3 cellular contexts compared by ENCODE assay signal in the genomic region with DNA sequence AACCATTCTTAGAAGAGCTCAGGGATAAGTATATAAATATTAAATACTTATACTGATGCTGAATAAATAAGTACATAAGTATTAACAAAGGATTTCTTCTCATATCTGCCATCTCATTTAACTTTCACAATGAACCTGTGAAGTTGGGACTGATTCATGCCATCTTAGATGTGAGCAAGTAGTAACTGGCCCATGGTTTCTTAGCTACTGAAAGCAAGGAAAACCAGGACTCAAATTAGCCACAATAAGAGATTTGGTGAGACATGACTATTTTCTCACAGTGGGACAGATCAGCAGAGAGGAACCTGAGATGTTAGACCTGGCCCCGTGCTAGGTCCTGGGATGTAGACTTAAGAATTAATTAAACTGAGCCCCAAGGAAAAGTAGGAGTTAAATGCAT.
TF ChIP-seq lines count a peak whose summit lies in the region.

No MANE protein-coding gene starts in this region.

TF ChIP-seq in GM23338, 12 proteins besides CTCF, POLR2A, EP300 and RAD21:
- TF ChIP-seq, protein P1, sequence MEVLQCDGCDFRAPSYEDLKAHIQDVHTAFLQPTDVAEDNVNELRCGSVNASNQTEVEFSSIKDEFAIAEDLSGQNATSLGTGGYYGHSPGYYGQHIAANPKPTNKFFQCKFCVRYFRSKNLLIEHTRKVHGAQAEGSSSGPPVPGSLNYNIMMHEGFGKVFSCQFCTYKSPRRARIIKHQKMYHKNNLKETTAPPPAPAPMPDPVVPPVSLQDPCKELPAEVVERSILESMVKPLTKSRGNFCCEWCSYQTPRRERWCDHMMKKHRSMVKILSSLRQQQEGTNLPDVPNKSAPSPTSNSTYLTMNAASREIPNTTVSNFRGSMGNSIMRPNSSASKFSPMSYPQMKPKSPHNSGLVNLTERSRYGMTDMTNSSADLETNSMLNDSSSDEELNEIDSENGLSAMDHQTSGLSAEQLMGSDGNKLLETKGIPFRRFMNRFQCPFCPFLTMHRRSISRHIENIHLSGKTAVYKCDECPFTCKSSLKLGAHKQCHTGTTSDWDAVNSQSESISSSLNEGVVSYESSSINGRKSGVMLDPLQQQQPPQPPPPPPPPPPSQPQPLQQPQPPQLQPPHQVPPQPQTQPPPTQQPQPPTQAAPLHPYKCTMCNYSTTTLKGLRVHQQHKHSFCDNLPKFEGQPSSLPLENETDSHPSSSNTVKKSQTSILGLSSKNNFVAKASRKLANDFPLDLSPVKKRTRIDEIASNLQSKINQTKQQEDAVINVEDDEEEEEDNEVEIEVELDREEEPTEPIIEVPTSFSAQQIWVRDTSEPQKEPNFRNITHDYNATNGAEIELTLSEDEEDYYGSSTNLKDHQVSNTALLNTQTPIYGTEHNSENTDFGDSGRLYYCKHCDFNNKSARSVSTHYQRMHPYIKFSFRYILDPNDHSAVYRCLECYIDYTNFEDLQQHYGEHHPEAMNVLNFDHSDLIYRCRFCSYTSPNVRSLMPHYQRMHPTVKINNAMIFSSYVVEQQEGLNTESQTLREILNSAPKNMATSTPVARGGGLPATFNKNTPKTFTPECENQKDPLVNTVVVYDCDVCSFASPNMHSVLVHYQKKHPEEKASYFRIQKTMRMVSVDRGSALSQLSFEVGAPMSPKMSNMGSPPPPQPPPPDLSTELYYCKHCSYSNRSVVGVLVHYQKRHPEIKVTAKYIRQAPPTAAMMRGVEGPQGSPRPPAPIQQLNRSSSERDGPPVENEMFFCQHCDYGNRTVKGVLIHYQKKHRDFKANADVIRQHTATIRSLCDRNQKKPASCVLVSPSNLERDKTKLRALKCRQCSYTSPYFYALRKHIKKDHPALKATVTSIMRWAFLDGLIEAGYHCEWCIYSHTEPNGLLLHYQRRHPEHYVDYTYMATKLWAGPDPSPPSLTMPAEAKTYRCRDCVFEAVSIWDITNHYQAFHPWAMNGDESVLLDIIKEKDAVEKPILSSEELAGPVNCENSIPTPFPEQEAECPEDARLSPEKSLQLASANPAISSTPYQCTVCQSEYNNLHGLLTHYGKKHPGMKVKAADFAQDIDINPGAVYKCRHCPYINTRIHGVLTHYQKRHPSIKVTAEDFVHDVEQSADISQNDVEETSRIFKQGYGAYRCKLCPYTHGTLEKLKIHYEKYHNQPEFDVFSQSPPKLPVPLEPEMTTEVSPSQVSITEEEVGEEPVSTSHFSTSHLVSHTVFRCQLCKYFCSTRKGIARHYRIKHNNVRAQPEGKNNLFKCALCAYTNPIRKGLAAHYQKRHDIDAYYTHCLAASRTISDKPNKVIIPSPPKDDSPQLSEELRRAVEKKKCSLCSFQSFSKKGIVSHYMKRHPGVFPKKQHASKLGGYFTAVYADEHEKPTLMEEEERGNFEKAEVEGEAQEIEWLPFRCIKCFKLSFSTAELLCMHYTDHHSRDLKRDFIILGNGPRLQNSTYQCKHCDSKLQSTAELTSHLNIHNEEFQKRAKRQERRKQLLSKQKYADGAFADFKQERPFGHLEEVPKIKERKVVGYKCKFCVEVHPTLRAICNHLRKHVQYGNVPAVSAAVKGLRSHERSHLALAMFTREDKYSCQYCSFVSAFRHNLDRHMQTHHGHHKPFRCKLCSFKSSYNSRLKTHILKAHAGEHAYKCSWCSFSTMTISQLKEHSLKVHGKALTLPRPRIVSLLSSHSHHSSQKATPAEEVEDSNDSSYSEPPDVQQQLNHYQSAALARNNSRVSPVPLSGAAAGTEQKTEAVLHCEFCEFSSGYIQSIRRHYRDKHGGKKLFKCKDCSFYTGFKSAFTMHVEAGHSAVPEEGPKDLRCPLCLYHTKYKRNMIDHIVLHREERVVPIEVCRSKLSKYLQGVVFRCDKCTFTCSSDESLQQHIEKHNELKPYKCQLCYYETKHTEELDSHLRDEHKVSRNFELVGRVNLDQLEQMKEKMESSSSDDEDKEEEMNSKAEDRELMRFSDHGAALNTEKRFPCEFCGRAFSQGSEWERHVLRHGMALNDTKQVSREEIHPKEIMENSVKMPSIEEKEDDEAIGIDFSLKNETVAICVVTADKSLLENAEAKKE (CRISPR knock-in tag; IDR thresholded peaks at IDR 0.05) = no peak
- no peak for TF ChIP-seq POLR2AphosphoS5 (IDR thresholded peaks at IDR 0.05; ENCODE audit: low read depth)
- no peak for TF ChIP-seq ZNF331 (CRISPR knock-in tag; IDR thresholded peaks at IDR 0.05; ENCODE audit: low read depth)

TF ChIP-seq in IMR-90, 13 proteins besides CTCF, POLR2A, EP300 and RAD21:
- TF ChIP-seq CEBPB (IDR thresholded peaks at IDR 0.05; ENCODE audit: low read depth, low read length) (no peak), RFX5 (IDR thresholded peaks at IDR 0.05; ENCODE audit: low read depth, low read length) (no peak), RCOR1 (IDR thresholded peaks at IDR 0.05; ENCODE audit: insufficient replicate concordance, low read length) (no peak), CHD1 (IDR thresholded peaks at IDR 0.05; ENCODE audit: low read depth, low read length) (no peak), SMC3 (IDR thresholded peaks at IDR 0.05; ENCODE audit: low read depth, low read length) (no peak), NFE2L2 (IDR thresholded peaks at IDR 0.05; ENCODE audit: low read depth, low read length) (no peak), MAFK (IDR thresholded peaks at IDR 0.05; ENCODE audit: low read depth, low read length) (no peak), BHLHE40 (IDR thresholded peaks at IDR 0.05; ENCODE audit: low read depth, low read length) (no peak), MXI1 (IDR thresholded peaks at IDR 0.05; ENCODE audit: borderline replicate concordance, low read depth, low read length) (no peak)
- TF ChIP-seq, protein P2, sequence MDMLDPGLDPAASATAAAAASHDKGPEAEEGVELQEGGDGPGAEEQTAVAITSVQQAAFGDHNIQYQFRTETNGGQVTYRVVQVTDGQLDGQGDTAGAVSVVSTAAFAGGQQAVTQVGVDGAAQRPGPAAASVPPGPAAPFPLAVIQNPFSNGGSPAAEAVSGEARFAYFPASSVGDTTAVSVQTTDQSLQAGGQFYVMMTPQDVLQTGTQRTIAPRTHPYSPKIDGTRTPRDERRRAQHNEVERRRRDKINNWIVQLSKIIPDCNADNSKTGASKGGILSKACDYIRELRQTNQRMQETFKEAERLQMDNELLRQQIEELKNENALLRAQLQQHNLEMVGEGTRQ (IDR thresholded peaks at IDR 0.05; ENCODE audit: low read depth, low read length) = no peak
- TF ChIP-seq, protein P3, sequence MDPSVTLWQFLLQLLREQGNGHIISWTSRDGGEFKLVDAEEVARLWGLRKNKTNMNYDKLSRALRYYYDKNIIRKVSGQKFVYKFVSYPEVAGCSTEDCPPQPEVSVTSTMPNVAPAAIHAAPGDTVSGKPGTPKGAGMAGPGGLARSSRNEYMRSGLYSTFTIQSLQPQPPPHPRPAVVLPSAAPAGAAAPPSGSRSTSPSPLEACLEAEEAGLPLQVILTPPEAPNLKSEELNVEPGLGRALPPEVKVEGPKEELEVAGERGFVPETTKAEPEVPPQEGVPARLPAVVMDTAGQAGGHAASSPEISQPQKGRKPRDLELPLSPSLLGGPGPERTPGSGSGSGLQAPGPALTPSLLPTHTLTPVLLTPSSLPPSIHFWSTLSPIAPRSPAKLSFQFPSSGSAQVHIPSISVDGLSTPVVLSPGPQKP (IDR thresholded peaks at IDR 0.05; ENCODE audit: borderline replicate concordance, low read depth, low read length) = no peak

TF ChIP-seq in H1, 55 proteins besides CTCF, POLR2A, EP300 and RAD21:
- TF ChIP-seq ASH2L (IDR thresholded peaks at IDR 0.05; ENCODE audit: low read length) (no peak), JUND (IDR thresholded peaks at IDR 0.05; ENCODE audit: low read length) (no peak), ZNF274 (IDR thresholded peaks at IDR 0.05; ENCODE audit: borderline replicate concordance, extremely low read depth, low read length) (no peak), POU5F1 (IDR thresholded peaks at IDR 0.05; ENCODE audit: low read depth, low read length) (no peak), RNF2 (IDR thresholded peaks at IDR 0.05; ENCODE audit: borderline replicate concordance, low read depth, low read length, missing control alignments, poor library complexity, severe bottlenecking) (no peak)
